ENCODE assay signal across 10 cellular contexts in genomic region chr11:36375348-36376314, GRCh38.
A peak's percentile ranks its signal among the peaks of the same experiment; 100 is the strongest.
DNase-seq lines count a peak whose midpoint lies in the region; ATAC-seq and TF ChIP-seq lines count a peak whose summit lies in the region.
"Had no signal": no experiment of that assay in that cellular context is flagged by ENCODE, and none has a peak within 500 bp of the region (broad histone marks: within the 10 kb centered on the region; RNA-seq: fewer than 3 reads in every experiment).

No MANE protein-coding gene starts in this region.

- H3K4me1 Mint-ChIP-seq in CD4-positive, alpha-beta memory T cell, result peaks cover 18 to 67% (median 41%) of the 10 kb centered on the region in 4 donors

- peaks cover 0 to 1% of the 10 kb centered on the region in 2 donors for H3K27me3 Mint-ChIP-seq in CD4-positive, alpha-beta memory T cell

- H3K27me3 ChIP-seq in CD4-positive, alpha-beta memory T cell (ENCODE audit: insufficient read depth, low read length), result no peaks in the 10 kb centered on the region
- H3K27me3 ChIP-seq in prostate gland (replicated peaks; ENCODE audit: insufficient read depth), result peaks cover 6% of the 10 kb centered on the region

- CTCF ChIA-PET in CD4-positive, alpha-beta memory T cell (lab: Charles Lee; ENCODE audit: partially characterized antibody), result interaction anchor here (0.6 to 11.2 kb wide), 19 partner anchors 9 to 568 kb away, joined by 3 to 92 read pairs (median 20); partner anchors contain the start of gene TRAF6

- TF ChIP-seq POLR2A in prostate gland (IDR thresholded peaks at IDR 0.05), result no peak

- no peak overlapping the region for H3K27ac ChIP-seq in CD4-positive, alpha-beta memory T cell (ENCODE audit: low read depth, low read length)
- H3K27ac ChIP-seq in prostate gland, result no peak overlapping the region

- no peaks in the 10 kb centered on the region for H3K36me3 ChIP-seq in CD4-positive, alpha-beta memory T cell (ENCODE audit: insufficient read depth, low read length)
- no peaks in the 10 kb centered on the region for H3K36me3 ChIP-seq in prostate gland
- H3K36me3 ChIP-seq: adrenal gland had no signal

- POLR2A ChIA-PET in CD4-positive, alpha-beta memory T cell (lab: Charles Lee; ENCODE audit: partially characterized antibody), result interaction anchor here (0.9 to 8.4 kb wide), 19 partner anchors 9 to 133 kb away, joined by 3 to 87 read pairs (median 8); no protein-coding TSS in a partner anchor

- peak overlapping the region; percentile 23 to 90 (median 77) for H3K27ac Mint-ChIP-seq in CD4-positive, alpha-beta memory T cell

- TF ChIP-seq CTCF in epithelial cell of proximal tubule (conservative IDR thresholded peaks at IDR 0.05; ENCODE audit: low read depth, low read length) (no peak), prostate gland (IDR thresholded peaks at IDR 0.05) (no peak)

- no peaks in the 10 kb centered on the region for H3K9me3 Mint-ChIP-seq in CD4-positive, alpha-beta memory T cell

- 39% methylated on average over 18 of the region's 18 CpGs for WGBS in prostate gland

- H3K36me3 Mint-ChIP-seq in CD4-positive, alpha-beta memory T cell, result peaks cover 3 to 8% of the 10 kb centered on the region in 2 donors

- H3K4me1 ChIP-seq in CD4-positive, alpha-beta memory T cell (ENCODE audit: insufficient read depth, low read length), result peaks cover 46% of the 10 kb centered on the region
- H3K4me1 ChIP-seq in prostate gland (replicated peaks), result no peaks in the 10 kb centered on the region

- peak in 1 of 5 donors; percentile 37 for DNase-seq in CD4-positive, alpha-beta memory T cell
- DNase-seq in RPMI8226 (peak; percentile 10), epithelial cell of proximal tubule (ENCODE audit: low read depth) (no peak), prostate gland (ENCODE audit: low spot score) (no peak), cerebellum (ENCODE audit: low spot score) (no peak), NCI-H1930 (lab: John Stamatoyannopoulos, UW) (no peak)
- DNase-seq: NCI-H146 had no signal

- H3K4me3 Mint-ChIP-seq in CD4-positive, alpha-beta memory T cell, result peak overlapping the region; percentile 79 to 98 (median 97)

- no peak for ATAC-seq in HG03457 (IDR thresholded peaks at IDR 0.05; ENCODE audit: unreplicated experiment)
- ATAC-seq in GM21576 (IDR thresholded peaks at IDR 0.05; ENCODE audit: unreplicated experiment), result no peak

- intact Hi-C loops in CD4-positive, alpha-beta memory T cell (cut with micrococcal nuclease), result loop anchor here (5.0 kb wide), 3 partner anchors 47 to 1938 kb away; partner anchors contain the start of gene CAT
- intact Hi-C loops in prostate gland (cut with DNase I), result no loop called here

- H3K4me3 ChIP-seq in CD4-positive, alpha-beta memory T cell (ENCODE audit: low read length in 2 of 2), result peak overlapping the region in 1 of 2 donors; percentile 81
- peak overlapping the region; percentile 85 for H3K4me3 ChIP-seq in epithelial cell of proximal tubule (ENCODE audit: low read depth, low read length)
- peak overlapping the region; percentile 32 to 37 for H3K4me3 ChIP-seq in prostate gland

- no peaks in the 10 kb centered on the region for H3K9me3 ChIP-seq in CD4-positive, alpha-beta memory T cell (ENCODE audit: control insufficient read depth in 1 of 2, low read length in 2 of 2)
- H3K9me3 ChIP-seq in prostate gland, result no peaks in the 10 kb centered on the region
- H3K9me3 ChIP-seq: adrenal gland had no signal
